9 cellular contexts compared by ENCODE assay signal in the genomic region with DNA sequence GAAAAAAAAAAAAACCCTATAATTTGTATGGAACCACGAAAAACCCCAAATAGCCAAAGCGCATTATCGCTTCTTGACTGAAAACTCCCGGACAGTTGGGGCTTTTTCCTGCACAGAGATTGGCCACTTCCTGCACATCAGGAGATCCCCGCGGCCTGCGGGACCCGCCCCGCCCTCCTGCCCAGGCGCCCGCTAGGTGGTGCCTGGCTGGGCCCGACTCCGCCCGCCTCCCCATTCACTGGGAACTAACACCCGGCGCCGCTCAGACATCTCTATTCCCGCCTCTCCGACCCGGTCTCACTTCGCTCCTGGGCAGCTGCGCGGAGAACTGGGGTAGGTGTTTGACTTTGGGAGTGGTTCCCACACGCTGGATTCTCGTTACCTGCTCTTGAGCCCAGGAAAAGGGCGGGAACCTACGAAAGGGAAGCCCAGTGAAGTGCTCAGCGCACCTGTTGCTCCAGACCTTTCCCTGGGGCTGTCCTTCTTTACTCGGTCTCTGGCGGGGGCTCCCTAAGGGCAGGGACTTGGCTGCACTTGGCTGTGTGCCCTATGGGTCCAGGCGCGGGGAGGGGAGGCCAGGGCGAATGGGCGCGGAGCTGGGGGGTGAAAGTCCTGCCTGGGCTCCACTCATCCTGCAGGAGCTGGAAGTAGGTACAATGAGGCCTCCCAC. TPM values are rescaled to one million over a fixed set of nuclear protein-coding genes. Genes with fewer than 3 reads are reported as not detected.
DNase-seq lines count a peak whose midpoint lies in the region; ATAC-seq and TF ChIP-seq lines count a peak whose summit lies in the region.
"Had no signal": no experiment of that assay in that cellular context is flagged by ENCODE, and none has a peak within 500 bp of the region (broad histone marks: within the 10 kb centered on the region; RNA-seq: fewer than 3 reads in every experiment).

A gene with protein sequence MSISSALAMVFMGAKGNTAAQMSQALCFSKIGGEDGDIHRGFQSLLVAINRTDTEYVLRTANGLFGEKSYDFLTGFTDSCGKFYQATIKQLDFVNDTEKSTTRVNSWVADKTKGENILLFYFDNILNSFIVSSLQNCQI (plus strand): TSS at position 234 of the 670 bp plus-strand sequence. CDS start 4,155 bp downstream, outside the sequence.

- H3K9me3 ChIP-seq in testis, result no peaks in the 10 kb centered on the region

- CTCF ChIA-PET in activated CD8-positive, alpha-beta T cell treated with anti-CD3 and anti-CD28 coated beads for 36 hours (lab: Charles Lee), result interaction anchor here (0.6 to 1.7 kb wide), 3 partner anchors 12 to 29 kb away, joined by 3 to 12 read pairs (median 4); no protein-coding TSS in a partner anchor

- H3K36me3 Mint-ChIP-seq in activated CD8-positive, alpha-beta T cell treated with anti-CD3 and anti-CD28 coated beads for 36 hours (ENCODE audit: low read depth), result peaks cover 1% of the 10 kb centered on the region
- H3K36me3 Mint-ChIP-seq in naive B cell, result no peaks in the 10 kb centered on the region

- H3K4me3 Mint-ChIP-seq in activated CD8-positive, alpha-beta T cell treated with anti-CD3 and anti-CD28 coated beads for 36 hours, result peak within 1 kb of the TSS; percentile 57
- peak within 1 kb of the TSS in 7 of 8 donors; percentile 52 to 82 (median 61) for H3K4me3 Mint-ChIP-seq in naive B cell

- WGBS in testis, 2 donors, result 9 to 15% methylated on average over 24 to 35 of the region's 35 CpGs

- no peak within 1 kb of the TSS for H3K27ac ChIP-seq in testis
- H3K27ac ChIP-seq: BLaER1 treated with 17β-estradiol and CSF1 and Interleukin-3, amounts not matched to agents 10 nM and 100 nM had no signal

- no peaks in the 10 kb centered on the region for H3K4me1 ChIP-seq in testis
- H3K4me1 ChIP-seq: BLaER1 treated with 17β-estradiol and CSF1 and Interleukin-3, amounts not matched to agents 10 nM and 100 nM had no signal

- H3K36me3 ChIP-seq in testis (ENCODE audit: low read depth, missing control alignments), result no peaks in the 10 kb centered on the region
- H3K36me3 ChIP-seq: BLaER1 treated with 17β-estradiol and CSF1 and Interleukin-3, amounts not matched to agents 10 nM and 100 nM had no signal

- POLR2A ChIA-PET in activated CD8-positive, alpha-beta T cell treated with anti-CD3 and anti-CD28 coated beads for 36 hours (lab: Charles Lee), result no interaction called here

- peaks cover 31% of the 10 kb centered on the region for H3K27me3 Mint-ChIP-seq in activated CD8-positive, alpha-beta T cell treated with anti-CD3 and anti-CD28 coated beads for 36 hours
- H3K27me3 Mint-ChIP-seq in naive B cell, result peaks cover 5 to 43% (median 25%) of the 10 kb centered on the region in 3 donors

- TF ChIP-seq POLR2A in testis (IDR thresholded peaks at IDR 0.05), result no peak

- TF ChIP-seq CTCF in activated CD8-positive, alpha-beta T cell treated with anti-CD3 and anti-CD28 coated beads for 36 hours (IDR thresholded peaks at IDR 0.05), result peak; percentile 28
- peak; percentile 53 for TF ChIP-seq CTCF in epithelial cell of proximal tubule (conservative IDR thresholded peaks at IDR 0.05; ENCODE audit: low read depth, low read length)
- TF ChIP-seq CTCF in testis (IDR thresholded peaks at IDR 0.05), result peak in 1 of 3 experiments; percentile 14

- peak; percentile 92 for ATAC-seq in HG02623 (IDR thresholded peaks at IDR 0.05; ENCODE audit: unreplicated experiment)
- peak; percentile 84 for ATAC-seq in activated CD8-positive, alpha-beta T cell treated with anti-CD3 and anti-CD28 coated beads for 36 hours
- peak; percentile 94 to 97 for ATAC-seq in naive B cell (ENCODE audit: low read depth in 2 of 2)

- peaks cover 5% of the 10 kb centered on the region for H3K9me3 Mint-ChIP-seq in activated CD8-positive, alpha-beta T cell treated with anti-CD3 and anti-CD28 coated beads for 36 hours
- peaks cover 0 to 7% (median 3%) of the 10 kb centered on the region in 7 donors for H3K9me3 Mint-ChIP-seq in naive B cell

- intact Hi-C loops in activated CD8-positive, alpha-beta T cell treated with anti-CD3 and anti-CD28 coated beads for 36 hours (cut with micrococcal nuclease), result loop anchor here (5.0 kb wide), 1 partner anchor 48 kb away; no protein-coding TSS in a partner anchor
- intact Hi-C loops in testis (cut with DNase I; ENCODE audit: low total_unique reads), result no loop called here

- H3K27ac Mint-ChIP-seq in activated CD8-positive, alpha-beta T cell treated with anti-CD3 and anti-CD28 coated beads for 36 hours, result peak within 1 kb of the TSS; percentile 11
- peak within 1 kb of the TSS in 1 of 6 donors; percentile 32 for H3K27ac Mint-ChIP-seq in naive B cell

- peaks cover 31% of the 10 kb centered on the region for H3K4me1 Mint-ChIP-seq in activated CD8-positive, alpha-beta T cell treated with anti-CD3 and anti-CD28 coated beads for 36 hours (ENCODE audit: low read depth)
- H3K4me1 Mint-ChIP-seq in naive B cell, result peaks cover 8 to 16% (median 9%) of the 10 kb centered on the region in 3 donors

- DNase-seq in NCI-H1436 (lab: John Stamatoyannopoulos, UW) (peak; percentile 67), NCI-H1436 treated with DMSO at 0.1 percent for 48 hours (lab: John Stamatoyannopoulos, UW) (no peak), NCI-H2029 (lab: John Stamatoyannopoulos, UW) (peak; percentile 60), epithelial cell of proximal tubule (ENCODE audit: low read depth) (no peak), naive B cell (peak; percentile 30), testis (peak; percentile 63)
- peak; percentile 73 for DNase-seq in activated CD8-positive, alpha-beta T cell treated with anti-CD3 and anti-CD28 coated beads for 36 hours

- H3K27me3 ChIP-seq in testis, result no peaks in the 10 kb centered on the region
- H3K27me3 ChIP-seq: BLaER1 treated with 17β-estradiol and CSF1 and Interleukin-3, amounts not matched to agents 10 nM and 100 nM had no signal

- H3K4me3 ChIP-seq in epithelial cell of proximal tubule (ENCODE audit: low read depth, low read length), result peak within 1 kb of the TSS; percentile 53
- H3K4me3 ChIP-seq in testis, result peak within 1 kb of the TSS; percentile 38 to 41
- H3K4me3 ChIP-seq: BLaER1 treated with 17β-estradiol and CSF1 and Interleukin-3, amounts not matched to agents 10 nM and 100 nM had no signal

RNA-seq across cellular contexts. Expression of the gene that starts here (rescaled TPM):
- 1 to 10 TPM; 1.4 to 1.6 TPM for total RNA-seq in activated CD8-positive, alpha-beta T cell treated with anti-CD3 and anti-CD28 coated beads for 36 hours
- total RNA-seq in epithelial cell of proximal tubule (0.29 and 1.5 TPM in 2 replicates), testis (under 1 TPM; 0.19 to 0.39 TPM)
- polyA plus RNA-seq in naive B cell (ENCODE audit: low read depth in 6 of 6) (not detected), testis (ENCODE audit: insufficient read depth, low read depth, low replicate concordance) (0.53 TPM)

Comparison
In these comparisons a context has a peak if more than half of its experiments do, and no peak if none do; other contexts are left out.
1. DNase-seq: peak in NCI-H1436 (single experiment), NCI-H2029 (single experiment) and activated CD8-positive, alpha-beta T cell treated with anti-CD3 and anti-CD28 coated beads for 36 hours (single experiment); none in NCI-H1436 treated with DMSO at 0.1 percent for 48 hours (single experiment) and epithelial cell of proximal tubule (single experiment).
2. Peak in DNase-seq and ATAC-seq in naive B cell; RNA of the gene not detected or under 1 TPM.
3. Peak in DNase-seq and H3K4me3 ChIP-seq in testis; RNA of the gene not detected or under 1 TPM.
4. Peak in every context shown above with its lines, with median percentiles within 50 percentile points of each other: ATAC-seq.